Comparison of ENCODE assay signal across 9 cellular contexts in the genomic region with DNA sequence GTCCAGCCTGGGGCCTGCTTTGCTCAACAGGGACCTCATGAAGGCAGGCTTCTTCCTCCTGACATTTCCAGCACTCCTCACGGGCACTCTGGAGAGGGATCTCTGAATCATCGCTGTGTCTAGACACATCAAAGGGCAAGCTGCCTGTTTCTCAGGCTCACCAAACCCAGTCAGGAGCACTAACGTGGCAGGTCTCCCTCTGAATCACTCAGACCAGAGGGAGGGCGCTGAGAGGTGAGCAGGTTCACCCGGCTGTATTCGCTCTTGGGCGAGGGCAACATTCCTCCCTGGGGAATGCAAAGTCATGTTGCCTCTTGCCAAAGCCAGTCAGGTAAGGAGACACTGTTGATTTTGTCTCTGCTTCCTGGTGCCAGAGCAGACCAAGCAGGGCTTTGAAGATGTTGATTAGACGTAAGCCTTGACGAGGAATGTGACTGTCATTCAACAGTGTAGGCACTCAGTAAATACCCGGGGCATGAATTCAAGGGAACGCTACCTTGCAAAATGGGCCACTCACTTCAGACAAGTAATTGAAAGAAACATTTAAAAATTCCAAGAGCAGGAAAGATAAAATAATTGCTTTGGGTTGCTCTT. TPM values are rescaled to one million over a fixed set of nuclear protein-coding genes. Genes with fewer than 3 reads are reported as not detected.
DNase-seq lines count a peak whose midpoint lies in the region; ATAC-seq and TF ChIP-seq lines count a peak whose summit lies in the region.
"Had no signal": no experiment of that assay in that cellular context is flagged by ENCODE, and none has a peak within 500 bp of the region (broad histone marks: within the 10 kb centered on the region; RNA-seq: fewer than 3 reads in every experiment).

No MANE protein-coding gene starts in this region.

- H3K27ac ChIP-seq in lung (ENCODE audit: low read depth in 1 of 2, low read length in 1 of 2) = peak overlapping the region in 1 of 2 donors; percentile 58
- H3K27ac ChIP-seq: HL-60 had no signal

- no peaks in the 10 kb centered on the region for H3K36me3 ChIP-seq in lung (ENCODE audit: control insufficient read depth in 2 of 2, insufficient read depth in 2 of 2, low read length in 2 of 2)

- in situ Hi-C loops in T47D (cut with HindIII; ENCODE audit: low pct_unique_long_range_greater_than_20kb, low sequenced_read_pairs) = no loop called here

- peak; percentile 94 for DNase-seq in AG09309 (ENCODE audit: low read depth)
- peak; percentile 52 for DNase-seq in HuH-7 (ENCODE audit: low spot score)
- peak; percentile 58 to 98 for DNase-seq in T47D (ENCODE audit: low read depth in 1 of 2, low spot score in 1 of 2)
- peak; percentile 83 for DNase-seq in lung (ENCODE audit: low spot score)
- DNase-seq in cerebellum (ENCODE audit: low spot score) = no peak
- DNase-seq in NCI-H1436 treated with DMSO at 0.1 percent for 48 hours (lab: John Stamatoyannopoulos, UW) = no peak
- DNase-seq in GF-D8 (lab: John Stamatoyannopoulos, UW) = no peak

- H3K4me3 ChIP-seq in AG09309 (ENCODE audit: control insufficient read depth, low read depth, low read length) (no peak overlapping the region), lung (no peak overlapping the region)

- ATAC-seq in lung (ENCODE audit: insufficient read depth, low FRiP score) (peak; percentile 91), HG03342 (IDR thresholded peaks at IDR 0.05; ENCODE audit: unreplicated experiment) (no peak)

- H3K27me3 ChIP-seq in lung (ENCODE audit: control insufficient read depth, insufficient read depth) = no peaks in the 10 kb centered on the region

- no peaks in the 10 kb centered on the region for H3K9me3 ChIP-seq in lung (ENCODE audit: control insufficient read depth in 2 of 2, insufficient read depth in 1 of 2, low read length in 1 of 2)

- no peak for TF ChIP-seq CTCF in AG09309 (IDR thresholded peaks at IDR 0.05; ENCODE audit: control insufficient read depth, insufficient read depth, low read depth, low read length, missing control alignments)
- no peak for TF ChIP-seq CTCF in lung (IDR thresholded peaks at IDR 0.05; ENCODE audit: control extremely low read depth, extremely low read depth)

- no peaks in the 10 kb centered on the region for H3K4me1 ChIP-seq in lung (ENCODE audit: control insufficient read depth in 2 of 2, insufficient read depth in 2 of 2, low read length in 2 of 2)

- 60 to 84% methylated on average over 11 of the region's 11 CpGs for WGBS in lung, 2 donors

RNA-seq across cellular contexts. Expression of gene CYP24A1, which starts 50.1 kb away (rescaled TPM):
- 1 to 10 TPM in 1 of 2 donors, under 1 TPM in 1; 0.68 to 1.5 TPM for total RNA-seq in lung
- 1 to 10 TPM in 1 of 2 donors, under 1 TPM in 1; 0.30 to 5.9 TPM for polyA plus RNA-seq in lung
- total RNA-seq in cerebellum = 1.1 TPM

RNA-seq across cellular contexts. Expression of gene BCAS1, which starts 53.3 kb away (rescaled TPM):
- total RNA-seq in lung (1 to 10 TPM; 1.7 to 4.0 TPM), cerebellum (6.1 TPM)
- polyA plus RNA-seq in lung = 1 to 10 TPM; 1.2 to 2.9 TPM

Comparison
In these comparisons a context has a peak if more than half of its experiments do, and no peak if none do; other contexts are left out.
1. DNase-seq: peak in AG09309 (single experiment), HuH-7 (single experiment), T47D (2 of 2) and lung (single experiment); none in cerebellum (single experiment), NCI-H1436 treated with DMSO at 0.1 percent for 48 hours (single experiment) and GF-D8 (single experiment).